8 cellular contexts compared by ENCODE assay signal in genomic region chr17:21214015-21214776, GRCh38. TPM values are rescaled to one million over a fixed set of nuclear protein-coding genes. Genes with fewer than 3 reads are reported as not detected.
DNase-seq lines count a peak whose midpoint lies in the region; ATAC-seq and TF ChIP-seq lines count a peak whose summit lies in the region.

A gene with protein sequence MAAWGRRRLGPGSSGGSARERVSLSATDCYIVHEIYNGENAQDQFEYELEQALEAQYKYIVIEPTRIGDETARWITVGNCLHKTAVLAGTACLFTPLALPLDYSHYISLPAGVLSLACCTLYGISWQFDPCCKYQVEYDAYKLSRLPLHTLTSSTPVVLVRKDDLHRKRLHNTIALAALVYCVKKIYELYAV (minus strand): TSS chr17:21214161. CDS start chr17:21214152, 9 bp downstream.

- H3K36me3 Mint-ChIP-seq in activated CD4-positive, alpha-beta T cell treated with anti-CD3 and anti-CD28 coated beads, Interleukin-2, amount 10 ng/mL, durations not matched to agents 24 days and 14 days (ENCODE audit: low read depth) = peaks cover 24% of the 10 kb centered on the region

- peaks cover 22% of the 10 kb centered on the region for H3K4me1 ChIP-seq in colonic mucosa

- no peaks in the 10 kb centered on the region for H3K9me3 ChIP-seq in colonic mucosa

- H3K4me3 ChIP-seq in colonic mucosa = peak within 1 kb of the TSS; percentile 97

- H3K27ac Mint-ChIP-seq in activated CD4-positive, alpha-beta T cell treated with anti-CD3 and anti-CD28 coated beads, Interleukin-2, amount 10 ng/mL, durations not matched to agents 24 days and 14 days = peak within 1 kb of the TSS; percentile 95

- H3K4me3 Mint-ChIP-seq in activated CD4-positive, alpha-beta T cell treated with anti-CD3 and anti-CD28 coated beads, Interleukin-2, amount 10 ng/mL, durations not matched to agents 24 days and 14 days = peak within 1 kb of the TSS; percentile 90

- H3K9ac ChIP-seq in colonic mucosa (ENCODE audit: low read depth in 2 of 2, low read length in 2 of 2) = peak within 1 kb of the TSS; percentile 91 to 95

- DNase-seq in C1 segment of cervical spinal cord (lab: John Stamatoyannopoulos, UW) (peak; percentile 44 to 96 (median 92)), NCI-H526 (lab: John Stamatoyannopoulos, UW) (peak; percentile 70 to 94), colonic mucosa (peak; percentile 94), left colon (peak; percentile 95 to 97)
- peak; percentile 99 for DNase-seq in activated CD4-positive, alpha-beta T cell treated with anti-CD3 and anti-CD28 coated beads, Interleukin-2, amount 10 ng/mL, durations not matched to agents 24 days and 14 days
- peak; percentile 91 to 96 for DNase-seq in stimulated activated CD4-positive, alpha-beta T cell treated with anti-CD3 and anti-CD28 coated beads, Interleukin-1b, Interleukin-23, amount 100 ng/mL, for 4 hours (ENCODE audit: low read depth in 2 of 2)

- H3K4me1 Mint-ChIP-seq in activated CD4-positive, alpha-beta T cell treated with anti-CD3 and anti-CD28 coated beads, Interleukin-2, amount 10 ng/mL, durations not matched to agents 24 days and 14 days = peaks cover 48% of the 10 kb centered on the region

- no peak for TF ChIP-seq CTCF in colonic mucosa (IDR thresholded peaks at IDR 0.05)

- peak within 1 kb of the TSS; percentile 90 for H3K27ac ChIP-seq in colonic mucosa

- H3K27me3 Mint-ChIP-seq in activated CD4-positive, alpha-beta T cell treated with anti-CD3 and anti-CD28 coated beads, Interleukin-2, amount 10 ng/mL, durations not matched to agents 24 days and 14 days = no peaks in the 10 kb centered on the region

- intact Hi-C loops in activated CD4-positive, alpha-beta T cell treated with anti-CD3 and anti-CD28 coated beads, Interleukin-2, amount 10 ng/mL, durations not matched to agents 24 days and 14 days (cut with micrococcal nuclease) = loop anchor here (1.0 to 2.0 kb wide), 4 partner anchors 39 to 171 kb away; partner anchors contain the start of genes DHRS7B, NATD1 and USP22
- intact Hi-C loops in colonic mucosa (cut with DNase I) (no loop called here), left colon (cut with DNase I, micrococcal nuclease) (loop anchor here in 1 of 2 donors (10.0 kb wide), 1 partner anchor 169 kb away; the partner anchor contains the start of gene USP22)

- no peaks in the 10 kb centered on the region for H3K9me3 Mint-ChIP-seq in activated CD4-positive, alpha-beta T cell treated with anti-CD3 and anti-CD28 coated beads, Interleukin-2, amount 10 ng/mL, durations not matched to agents 24 days and 14 days

- no peaks in the 10 kb centered on the region for H3K36me3 ChIP-seq in colonic mucosa

- ATAC-seq in GM19328 (IDR thresholded peaks at IDR 0.05; ENCODE audit: unreplicated experiment) = peak; percentile 79
- ATAC-seq in HG03469 (IDR thresholded peaks at IDR 0.05; ENCODE audit: unreplicated experiment) = peak; percentile 79
- ATAC-seq in left colon = peak; percentile 81

- no peaks in the 10 kb centered on the region for H3K27me3 ChIP-seq in colonic mucosa

RNA-seq across cellular contexts. Expression of the gene that starts here (rescaled TPM):
- total RNA-seq in activated CD4-positive, alpha-beta T cell treated with anti-CD3 and anti-CD28 coated beads, Interleukin-2, amount 10 ng/mL, durations not matched to agents 24 days and 14 days = 33.5 and 34.7 TPM in 2 replicates
- 10 to 100 TPM; 28.6 to 44.8 TPM for total RNA-seq in colonic mucosa
- total RNA-seq in left colon = 10 to 100 TPM; 28.5 to 30.7 TPM

Comparison
In these comparisons a context has a peak if more than half of its experiments do, and no peak if none do; other contexts are left out.
1. Peak in every context shown above with its lines: DNase-seq, ATAC-seq, H3K4me3 ChIP-seq and H3K27ac ChIP-seq.